Comparison of ENCODE assay signal across 21 cellular contexts in genomic region chr2:15949551-15949950, GRCh38. TPM values are rescaled to one million over a fixed set of nuclear protein-coding genes. Genes with fewer than 3 reads are reported as not detected.
DNase-seq lines count a peak whose midpoint lies in the region; ATAC-seq and TF ChIP-seq lines count a peak whose summit lies in the region.
"Had no signal": no experiment of that assay in that cellular context is flagged by ENCODE, and none has a peak within 500 bp of the region (broad histone marks: within the 10 kb centered on the region; RNA-seq: fewer than 3 reads in every experiment).

No MANE protein-coding gene starts in this region.

- no peak overlapping the region for H3K27ac ChIP-seq in left ventricle myocardium inferior (replicated peaks)
- peak overlapping the region; percentile 23 for H3K27ac ChIP-seq in WERI-Rb-1
- H3K27ac ChIP-seq in iPS-20b (ENCODE audit: low read length), result no peak overlapping the region
- H3K27ac ChIP-seq: 22Rv1; BLaER1 treated with 17β-estradiol and CSF1 and Interleukin-3, amounts not matched to agents 10 nM and 100 nM had no signal

- TF ChIP-seq CTCF in left ventricle myocardium inferior (IDR thresholded peaks at IDR 0.05; ENCODE audit: borderline replicate concordance) (no peak), WERI-Rb-1 (IDR thresholded peaks at IDR 0.05; ENCODE audit: low read depth, low read length) (no peak)

- peaks cover under 1% of the 10 kb centered on the region for H3K4me1 ChIP-seq in left ventricle myocardium inferior
- peaks cover 3% of the 10 kb centered on the region; the same call in 1 of the 2 replicates for H3K4me1 ChIP-seq in iPS-20b (ENCODE audit: insufficient read depth, low read length)

- H3K4me3 ChIP-seq in left ventricle myocardium inferior (no peak overlapping the region), WERI-Rb-1 (ENCODE audit: low read depth, low read length) (no peak overlapping the region), iPS-20b (ENCODE audit: low read length) (no peak overlapping the region)
- H3K4me3 ChIP-seq: BLaER1 treated with 17β-estradiol and CSF1 and Interleukin-3, amounts not matched to agents 10 nM and 100 nM had no signal

- CTCF ChIA-PET in activated CD8-positive, alpha-beta T cell treated with anti-CD3 and anti-CD28 coated beads, Interleukin-2, amount 10 ng/mL, durations not matched to agents 7 days and 5 days (lab: Charles Lee), result interaction anchor here (1.0 kb wide), 1 partner anchor 10 kb away, joined by 4 read pairs; the partner anchor contains the start of gene MYCN

- DNase-seq in cardiac septum (ENCODE audit: low spot score) (peak; percentile 64), left ventricle myocardium inferior (no peak), WERI-Rb-1 (no peak)
- DNase-seq in activated CD8-positive, alpha-beta T cell treated with anti-CD3 and anti-CD28 coated beads, Interleukin-2, amount 10 ng/mL, durations not matched to agents 7 days and 5 days, result no peak
- DNase-seq in stimulated activated CD4-positive, alpha-beta T cell treated with anti-CD3 and anti-CD28 coated beads, Interleukin-2, amount 100 ng/mL, for 24 hours, result no peak
- DNase-seq: CD4-positive, alpha-beta T cell; CD8-positive, alpha-beta memory T cell; DMS 273 treated with DMSO at 0.1 percent for 48 hours; DMS79; GF-D8; GOT3; H7 had no signal

- H3K27me3 ChIP-seq in left ventricle myocardium inferior (ENCODE audit: low read depth) (no peaks in the 10 kb centered on the region), WERI-Rb-1 (ENCODE audit: insufficient read depth, low read depth, severe bottlenecking) (no peaks in the 10 kb centered on the region), iPS-20b (ENCODE audit: insufficient read depth, low read length) (no peaks in the 10 kb centered on the region)
- H3K27me3 ChIP-seq: BLaER1 treated with 17β-estradiol and CSF1 and Interleukin-3, amounts not matched to agents 10 nM and 100 nM had no signal

- no peaks in the 10 kb centered on the region for H3K36me3 Mint-ChIP-seq in activated CD8-positive, alpha-beta T cell treated with anti-CD3 and anti-CD28 coated beads, Interleukin-2, amount 10 ng/mL, durations not matched to agents 7 days and 5 days (ENCODE audit: low read depth)
- H3K36me3 Mint-ChIP-seq: CD14-positive monocyte had no signal

- intact Hi-C loops in cardiac septum (cut with DNase I), result loop anchor here (10.0 kb wide), 1 partner anchor 805 kb away; no protein-coding TSS in a partner anchor
- intact Hi-C loops in left ventricle myocardium inferior (cut with micrococcal nuclease), result no loop called here

- H3K9ac ChIP-seq in iPS-20b (ENCODE audit: low read depth, low read length), result peak overlapping the region; percentile 33; the same call in 1 of the 2 replicates
- H3K9ac ChIP-seq: BLaER1 treated with 17β-estradiol and CSF1 and Interleukin-3, amounts not matched to agents 10 nM and 100 nM had no signal

- H3K9me3 Mint-ChIP-seq in activated CD8-positive, alpha-beta T cell treated with anti-CD3 and anti-CD28 coated beads, Interleukin-2, amount 10 ng/mL, durations not matched to agents 7 days and 5 days (ENCODE audit: insufficient read depth), result no peaks in the 10 kb centered on the region
- H3K9me3 Mint-ChIP-seq: CD4-positive, alpha-beta T cell had no signal

- H3K4me3 Mint-ChIP-seq in activated CD8-positive, alpha-beta T cell treated with anti-CD3 and anti-CD28 coated beads, Interleukin-2, amount 10 ng/mL, durations not matched to agents 7 days and 5 days, result no peak overlapping the region
- H3K4me3 Mint-ChIP-seq: B cell; CD14-positive monocyte; CD4-positive, alpha-beta T cell; CD8-positive, alpha-beta memory T cell had no signal

- H3K9me3 ChIP-seq in left ventricle myocardium inferior (replicated peaks) (no peaks in the 10 kb centered on the region), WERI-Rb-1 (ENCODE audit: severe bottlenecking) (no peaks in the 10 kb centered on the region), iPS-20b (ENCODE audit: insufficient read depth, low read depth, low read length) (no peaks in the 10 kb centered on the region)
- H3K9me3 ChIP-seq: BLaER1 treated with 17β-estradiol and CSF1 and Interleukin-3, amounts not matched to agents 10 nM and 100 nM had no signal

- H3K27me3 Mint-ChIP-seq in activated CD8-positive, alpha-beta T cell treated with anti-CD3 and anti-CD28 coated beads, Interleukin-2, amount 10 ng/mL, durations not matched to agents 7 days and 5 days (ENCODE audit: low read depth), result peaks cover 6% of the 10 kb centered on the region
- H3K27me3 Mint-ChIP-seq: CD4-positive, alpha-beta T cell had no signal

- no peak overlapping the region for H3K27ac Mint-ChIP-seq in activated CD8-positive, alpha-beta T cell treated with anti-CD3 and anti-CD28 coated beads, Interleukin-2, amount 10 ng/mL, durations not matched to agents 7 days and 5 days
- H3K27ac Mint-ChIP-seq: B cell; CD14-positive monocyte; CD4-positive, alpha-beta T cell had no signal

- POLR2A ChIA-PET in activated CD8-positive, alpha-beta T cell treated with anti-CD3 and anti-CD28 coated beads, Interleukin-2, amount 10 ng/mL, durations not matched to agents 7 days and 5 days (lab: Charles Lee), result no interaction called here

- no peak for ATAC-seq in activated CD8-positive, alpha-beta T cell treated with anti-CD3 and anti-CD28 coated beads, Interleukin-2, amount 10 ng/mL, durations not matched to agents 7 days and 5 days
- ATAC-seq in HG03108 (IDR thresholded peaks at IDR 0.05; ENCODE audit: unreplicated experiment), result no peak
- no peak for ATAC-seq in GM19035 (IDR thresholded peaks at IDR 0.05; ENCODE audit: unreplicated experiment)
- ATAC-seq: HCT116 had no signal

- H3K4me1 Mint-ChIP-seq in activated CD8-positive, alpha-beta T cell treated with anti-CD3 and anti-CD28 coated beads, Interleukin-2, amount 10 ng/mL, durations not matched to agents 7 days and 5 days (ENCODE audit: low read depth), result no peaks in the 10 kb centered on the region
- H3K4me1 Mint-ChIP-seq: B cell; CD14-positive monocyte; CD8-positive, alpha-beta memory T cell had no signal

- no peaks in the 10 kb centered on the region for H3K36me3 ChIP-seq in left ventricle myocardium inferior
- peaks cover 41% of the 10 kb centered on the region for H3K36me3 ChIP-seq in WERI-Rb-1
- H3K36me3 ChIP-seq in iPS-20b (ENCODE audit: insufficient read depth, low read depth, low read length), result peaks cover 41% of the 10 kb centered on the region

RNA-seq across cellular contexts. Expression of gene MYCN, which starts 9.2 kb away (rescaled TPM):
- total RNA-seq in cardiac septum (0.43 TPM), left ventricle myocardium inferior (0.38 TPM)
- total RNA-seq in activated CD8-positive, alpha-beta T cell treated with anti-CD3 and anti-CD28 coated beads, Interleukin-2, amount 10 ng/mL, durations not matched to agents 7 days and 5 days, result not detected
- total RNA-seq: B cell; CD8-positive, alpha-beta memory T cell; G401 had no signal
